In the genomic region with DNA sequence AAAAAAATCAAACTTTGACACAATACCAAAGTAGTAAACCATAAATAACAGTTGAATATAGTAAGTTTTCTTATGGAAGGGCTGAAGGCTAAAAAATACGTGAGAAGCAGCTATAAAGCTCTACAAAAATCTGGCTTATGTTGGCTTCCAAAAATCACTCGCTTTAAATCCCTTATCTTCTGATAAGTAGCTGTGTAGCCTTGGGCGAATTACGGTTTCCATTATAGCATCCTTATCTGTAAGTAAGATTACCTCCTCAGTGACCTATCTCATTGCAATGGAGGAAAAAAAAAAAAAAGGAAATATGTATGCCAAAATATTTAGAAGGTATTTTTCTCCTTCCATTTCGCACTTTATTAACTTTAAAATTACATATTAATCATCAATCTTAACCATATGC, we compare ENCODE assay signal across 8 cellular contexts.
"Had no signal": no experiment of that assay in that cellular context is flagged by ENCODE, and none has a peak within 500 bp of the region (broad histone marks: within the 10 kb centered on the region; RNA-seq: fewer than 3 reads in every experiment).

No MANE protein-coding gene starts in this region.

- H2AFZ ChIP-seq: GM23248 had no signal

- H3K27ac ChIP-seq: GM23248 had no signal

- H3K9me3 ChIP-seq: HAP-1 had no signal

- H3K36me3 ChIP-seq: HAP-1 had no signal

- ATAC-seq: HCT116, K562 had no signal

- H3K4me3 ChIP-seq: GM23248, HAP-1, K562 had no signal

- DNase-seq: GM23248, GOT3, H7, HFFc6, IMR-90 had no signal
